ENCODE assay signal across 23 cellular contexts in the genomic region with DNA sequence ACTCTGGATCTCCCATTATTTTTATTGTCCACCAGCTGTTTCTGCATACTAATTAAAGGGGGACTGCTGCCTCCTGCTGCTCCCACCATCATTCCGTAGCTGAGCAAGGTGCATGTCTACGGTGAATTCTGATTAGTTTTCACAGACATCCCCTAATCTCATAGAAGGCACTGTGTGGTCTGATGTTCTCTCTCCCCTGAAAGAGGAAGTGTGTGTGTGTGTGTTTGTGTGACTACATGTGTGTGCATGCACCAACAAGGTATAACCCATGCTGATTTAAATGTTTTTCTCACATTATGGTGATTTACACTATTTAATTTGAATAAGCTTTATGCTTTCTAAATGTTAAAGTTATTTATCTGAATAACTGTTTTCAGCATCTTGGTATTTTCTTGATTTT.
DNase-seq lines count a peak whose midpoint lies in the region; ATAC-seq, FAIRE-seq and TF ChIP-seq lines count a peak whose summit lies in the region.
"Had no signal": no experiment of that assay in that cellular context is flagged by ENCODE, and none has a peak within 500 bp of the region (broad histone marks: within the 10 kb centered on the region; RNA-seq: fewer than 3 reads in every experiment).

No MANE protein-coding gene starts in this region.

- peaks cover 0 to 18% (median 8%) of the 10 kb centered on the region in 5 donors for H3K36me3 Mint-ChIP-seq in naive thymus-derived CD4-positive, alpha-beta T cell
- peaks cover 20% of the 10 kb centered on the region for H3K36me3 Mint-ChIP-seq in activated naive CD4-positive, alpha-beta T cell treated with anti-CD3 and anti-CD28 coated beads, Interleukin-2, amount 10 ng/mL, durations not matched to agents 7 days and 5 days

- no peaks in the 10 kb centered on the region for H3K9me3 Mint-ChIP-seq in naive thymus-derived CD4-positive, alpha-beta T cell
- no peaks in the 10 kb centered on the region for H3K9me3 Mint-ChIP-seq in activated naive CD4-positive, alpha-beta T cell treated with anti-CD3 and anti-CD28 coated beads, Interleukin-2, amount 10 ng/mL, durations not matched to agents 7 days and 5 days
- H3K9me3 Mint-ChIP-seq: CD4-positive, alpha-beta memory T cell had no signal

- peaks cover 3 to 33% (median 19%) of the 10 kb centered on the region in 7 donors for H3K4me1 Mint-ChIP-seq in naive thymus-derived CD4-positive, alpha-beta T cell
- no peaks in the 10 kb centered on the region for H3K4me1 Mint-ChIP-seq in activated naive CD4-positive, alpha-beta T cell treated with anti-CD3 and anti-CD28 coated beads, Interleukin-2, amount 10 ng/mL, durations not matched to agents 7 days and 5 days

- H3K27me3 ChIP-seq in HUES48 (ENCODE audit: control insufficient read depth, insufficient read depth, low read length), result no peaks in the 10 kb centered on the region
- no peaks in the 10 kb centered on the region for H3K27me3 ChIP-seq in naive thymus-derived CD4-positive, alpha-beta T cell (ENCODE audit: control insufficient read depth in 2 of 2, insufficient read depth in 2 of 2, low read length in 2 of 2)
- H3K27me3 ChIP-seq: BLaER1, Peyer's patch had no signal

- peak overlapping the region in 5 of 9 donors; percentile 2 to 54 (median 22) for H3K27ac Mint-ChIP-seq in naive thymus-derived CD4-positive, alpha-beta T cell
- no peak overlapping the region for H3K27ac Mint-ChIP-seq in activated naive CD4-positive, alpha-beta T cell treated with anti-CD3 and anti-CD28 coated beads, Interleukin-2, amount 10 ng/mL, durations not matched to agents 7 days and 5 days

- no peak overlapping the region for H3K9ac ChIP-seq in HUES48 (ENCODE audit: low read depth, low read length)
- H3K9ac ChIP-seq: BLaER1 had no signal

- H3K27ac ChIP-seq in HUES48 (ENCODE audit: low read depth, low read length), result peak overlapping the region; percentile 71
- no peak overlapping the region for H3K27ac ChIP-seq in naive thymus-derived CD4-positive, alpha-beta T cell (ENCODE audit: low read depth, low read length)
- H3K27ac ChIP-seq: BLaER1, Peyer's patch had no signal

- ATAC-seq in naive thymus-derived CD4-positive, alpha-beta T cell, result no peak
- ATAC-seq in GM18858 (IDR thresholded peaks at IDR 0.05; ENCODE audit: unreplicated experiment), result no peak
- ATAC-seq: HCT116, SK-N-SH treated with all-trans-retinoic acid at 6 μM for 48 hours had no signal

- no peaks in the 10 kb centered on the region for H3K27me3 Mint-ChIP-seq in naive thymus-derived CD4-positive, alpha-beta T cell
- H3K27me3 Mint-ChIP-seq in activated naive CD4-positive, alpha-beta T cell treated with anti-CD3 and anti-CD28 coated beads, Interleukin-2, amount 10 ng/mL, durations not matched to agents 7 days and 5 days, result no peaks in the 10 kb centered on the region
- H3K27me3 Mint-ChIP-seq: CD4-positive, alpha-beta memory T cell had no signal

- DNase-seq in GM12891 (ENCODE audit: insufficient read length, low spot score), result no peak
- DNase-seq in NCI-H69 (lab: John Stamatoyannopoulos, UW), result peak; percentile 93
- DNase-seq in naive thymus-derived CD4-positive, alpha-beta T cell, result no peak
- DNase-seq in stimulated activated CD8-positive, alpha-beta memory T cell treated with anti-CD3 and anti-CD28 coated beads, Interleukin-4, amount 100 ng/mL, for 48 hours, result no peak
- no peak for DNase-seq in activated naive CD4-positive, alpha-beta T cell treated with anti-CD3 and anti-CD28 coated beads, Interleukin-2, amount 10 ng/mL, durations not matched to agents 7 days and 5 days
- DNase-seq: ACHN; Caco-2; CD4-positive, alpha-beta memory T cell; DMS153; Karpas-422; NCI-H1092; NCI-H187; NCI-H446; NCI-H774; Peyer's patch had no signal

- intact Hi-C loops in naive thymus-derived CD4-positive, alpha-beta T cell (cut with micrococcal nuclease), result no loop called here

- CTCF ChIA-PET in naive thymus-derived CD4-positive, alpha-beta T cell (lab: Charles Lee), result no interaction called here
- CTCF ChIA-PET in activated naive CD4-positive, alpha-beta T cell treated with anti-CD3 and anti-CD28 coated beads, Interleukin-2, amount 10 ng/mL, durations not matched to agents 7 days and 5 days (lab: Charles Lee), result interaction anchor here (0.8 kb wide), 1 partner anchor 37 kb away, joined by 3 read pairs; no protein-coding TSS in a partner anchor

- H3K4me1 ChIP-seq in HUES48 (ENCODE audit: control insufficient read depth, insufficient read depth, low read length), result 0 out of 2 replicates have a peak, but pooled peaks cover 8% of the 10 kb centered on the region
- H3K4me1 ChIP-seq in naive thymus-derived CD4-positive, alpha-beta T cell (ENCODE audit: control insufficient read depth in 2 of 2, insufficient read depth in 2 of 2, low read length in 2 of 2), result no peaks in the 10 kb centered on the region
- H3K4me1 ChIP-seq: Peyer's patch had no signal

- no peak overlapping the region for H3K4me3 ChIP-seq in HUES48 (ENCODE audit: low read depth, low read length)
- H3K4me3 ChIP-seq in naive thymus-derived CD4-positive, alpha-beta T cell (ENCODE audit: low read length), result no peak overlapping the region
- H3K4me3 ChIP-seq: BLaER1, Peyer's patch had no signal

- no peak overlapping the region for H3K4me3 Mint-ChIP-seq in naive thymus-derived CD4-positive, alpha-beta T cell
- no peak overlapping the region for H3K4me3 Mint-ChIP-seq in activated naive CD4-positive, alpha-beta T cell treated with anti-CD3 and anti-CD28 coated beads, Interleukin-2, amount 10 ng/mL, durations not matched to agents 7 days and 5 days
- H3K4me3 Mint-ChIP-seq: CD4-positive, alpha-beta memory T cell had no signal

- FAIRE-seq in GM12891 (lab: Jason Lieb, UNC), result no peak
- FAIRE-seq: GM18507, GM19239, H1 had no signal

- POLR2A ChIA-PET in naive thymus-derived CD4-positive, alpha-beta T cell (lab: Charles Lee), result no interaction called here

- H3K9me3 ChIP-seq in HUES48 (ENCODE audit: control insufficient read depth, insufficient read depth, low read length), result peaks cover 12% of the 10 kb centered on the region
- no peaks in the 10 kb centered on the region for H3K9me3 ChIP-seq in naive thymus-derived CD4-positive, alpha-beta T cell (ENCODE audit: control insufficient read depth in 2 of 3, low read length in 3 of 3)
- H3K9me3 ChIP-seq: Caco-2, Peyer's patch had no signal

- no peak for TF ChIP-seq POLR2A in GM12891 (IDR thresholded peaks at IDR 0.05; ENCODE audit: low read depth, low read length)

- H3K36me3 ChIP-seq in HUES48 (ENCODE audit: control insufficient read depth, insufficient read depth, low read length), result 0 out of 2 replicates have a peak, but pooled peaks cover under 1% of the 10 kb centered on the region
- peaks cover 0 to 7% (median 0%) of the 10 kb centered on the region in 3 experiments for H3K36me3 ChIP-seq in naive thymus-derived CD4-positive, alpha-beta T cell (ENCODE audit: control insufficient read depth in 2 of 3, insufficient read depth in 3 of 3, low read length in 3 of 3)

TF ChIP-seq in GM12891, 5 proteins besides CTCF, POLR2A, EP300 and RAD21:
- TF ChIP-seq PAX5 (IDR thresholded peaks at IDR 0.05; ENCODE audit: insufficient read depth, low read length, severe bottlenecking) (no peak), SPI1 (IDR thresholded peaks at IDR 0.05; ENCODE audit: low read depth, low read length) (peak; percentile 87)
